In the genomic region with DNA sequence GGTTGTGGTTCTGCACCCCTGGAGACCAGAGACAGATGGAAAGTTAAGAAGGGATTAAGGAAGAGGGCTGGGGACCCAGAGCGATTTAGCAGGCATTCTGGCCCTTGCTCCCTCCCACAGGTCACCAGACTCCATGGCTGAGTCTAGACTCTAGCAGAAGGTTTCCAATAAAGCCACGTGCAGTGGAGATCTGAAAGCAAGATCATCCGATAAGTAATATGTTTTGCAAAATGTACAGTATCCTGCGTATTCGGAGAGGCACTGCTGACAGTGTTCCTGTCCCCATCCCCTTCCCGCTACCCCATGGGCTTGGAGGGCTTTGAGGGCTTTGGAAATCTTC, we compare ENCODE assay signal across 8 cellular contexts. TPM values are rescaled to one million over a fixed set of nuclear protein-coding genes. Genes with fewer than 3 reads are reported as not detected.
DNase-seq lines count a peak whose midpoint lies in the region; ATAC-seq and TF ChIP-seq lines count a peak whose summit lies in the region.

No MANE protein-coding gene starts in this region.

- TF ChIP-seq CTCF in BE2C (IDR thresholded peaks at IDR 0.05; ENCODE audit: low read depth, low read length) = no peak

- H3K9me3 ChIP-seq in BE2C = no peaks in the 10 kb centered on the region
- H3K9me3 ChIP-seq in HUES48 (ENCODE audit: control insufficient read depth, insufficient read depth, low read length) = no peaks in the 10 kb centered on the region
- no peaks in the 10 kb centered on the region for H3K9me3 ChIP-seq in mucosa of stomach (ENCODE audit: control insufficient read depth, low read length)

- H3K4me3 ChIP-seq in BE2C (ENCODE audit: low read depth, low read length) = peak overlapping the region; percentile 60
- peak overlapping the region; percentile 82 for H3K4me3 ChIP-seq in HUES48 (ENCODE audit: low read depth, low read length)
- H3K4me3 ChIP-seq in mucosa of stomach (ENCODE audit: low read length) = no peak overlapping the region

- H3K36me3 ChIP-seq in BE2C (no peaks in the 10 kb centered on the region), HUES48 (ENCODE audit: control insufficient read depth, insufficient read depth, low read length) (no peaks in the 10 kb centered on the region), mucosa of stomach (ENCODE audit: control insufficient read depth, insufficient read depth, low read length) (no peaks in the 10 kb centered on the region)

- ATAC-seq in GM21515 (IDR thresholded peaks at IDR 0.05; ENCODE audit: unreplicated experiment) = no peak
- no peak for ATAC-seq in HG03439 (IDR thresholded peaks at IDR 0.05; ENCODE audit: unreplicated experiment)

- H3K9ac ChIP-seq in HUES48 (ENCODE audit: low read depth, low read length) (no peak overlapping the region), mucosa of stomach (ENCODE audit: low read length) (peak overlapping the region; percentile 72)

- DNase-seq in BE2C = no peak
- peak; percentile 42 for DNase-seq in central memory CD4-positive, alpha-beta T cell
- no peak for DNase-seq in NOMO-1 (lab: John Stamatoyannopoulos, UW; ENCODE audit: unreplicated experiment in 2 of 2)
- no peak for DNase-seq in cerebellar cortex (ENCODE audit: low spot score)

- no peak overlapping the region for H3K27ac ChIP-seq in HUES48 (ENCODE audit: low read depth, low read length)

- H3K4me1 ChIP-seq in BE2C (no peaks in the 10 kb centered on the region), HUES48 (ENCODE audit: control insufficient read depth, insufficient read depth, low read length) (peaks cover 13% of the 10 kb centered on the region), mucosa of stomach (ENCODE audit: control insufficient read depth, insufficient read depth, low read length) (peaks cover 18% of the 10 kb centered on the region)

- H3K27me3 ChIP-seq in BE2C (peaks cover 39% of the 10 kb centered on the region), HUES48 (ENCODE audit: control insufficient read depth, insufficient read depth, low read length) (peaks cover 25% of the 10 kb centered on the region), mucosa of stomach (ENCODE audit: control insufficient read depth, insufficient read depth, low read length) (no peaks in the 10 kb centered on the region)

RNA-seq across cellular contexts. Expression of a gene that starts 0.5 kb away (rescaled TPM):
- 0.08 TPM for polyA plus RNA-seq in BE2C (2012; ENCODE audit: insufficient read depth, insufficient read length, low read depth)
